ENCODE assay signal across 10 cellular contexts in genomic region chr15:63945838-63946298, GRCh38.
DNase-seq lines count a peak whose midpoint lies in the region; ATAC-seq, FAIRE-seq and TF ChIP-seq lines count a peak whose summit lies in the region.
"Had no signal": no experiment of that assay in that cellular context is flagged by ENCODE, and none has a peak within 500 bp of the region (broad histone marks: within the 10 kb centered on the region; RNA-seq: fewer than 3 reads in every experiment).

No MANE protein-coding gene starts in this region.

- H3K36me3 ChIP-seq in IMR-90 (ENCODE audit: control insufficient read depth, insufficient read depth, low read length) (no peaks in the 10 kb centered on the region), SU-DHL-6 (ENCODE audit: low read length) (no peaks in the 10 kb centered on the region), keratinocyte (ENCODE audit: control insufficient read depth in 2 of 2, extremely low read depth in 1 of 2, insufficient read depth in 2 of 2, low read length in 2 of 2) (no peaks in the 10 kb centered on the region)

- H2AK9ac ChIP-seq in IMR-90 (replicated peaks; ENCODE audit: low read depth, low read length, poor library complexity) = peak overlapping the region; percentile 1

- TF ChIP-seq RAD21 in IMR-90 (IDR thresholded peaks at IDR 0.05; ENCODE audit: low read length) = no peak

- H3K9me2 ChIP-seq in SU-DHL-6 (replicated peaks; ENCODE audit: insufficient read depth, low read length) = no peaks in the 10 kb centered on the region

- no TSS peak for BruUV-seq in IMR-90 (replicated peaks; lab: Mats Ljungman, UMichigan)

- CTCF ChIA-PET in IMR-90 (lab: Yijun Ruan, JAX) = interaction anchor here (0.7 to 1.4 kb wide), 6 partner anchors 20 to 193 kb away, joined by 3 to 5 read pairs (median 4); partner anchors contain the start of gene DAPK2

- no peaks in the 10 kb centered on the region for H3K9me3 Mint-ChIP-seq in stimulated activated effector memory CD8-positive, alpha-beta T cell treated with anti-CD3 and anti-CD28 coated beads, Interleukin-12 subunit alpha, Interleukin-12 subunit beta, amount 100 ng/mL, for 72 hours
- H3K9me3 Mint-ChIP-seq: activated naive CD8-positive, alpha-beta T cell treated with anti-CD3 and anti-CD28 coated beads for 36 hours; T-helper 2 cell treated with Interferon-gamma antibody and Interleukin-4, amounts not matched to agents 5 μg/mL and 100 μg/mL, for 36 hours had no signal

- FAIRE-seq in keratinocyte (lab: Jason Lieb, UNC) = peak; percentile 82

- H3K79me1 ChIP-seq in IMR-90 (ENCODE audit: low read depth in 1 of 2, low read length in 2 of 2) = no peaks in the 10 kb centered on the region

- H3K4me1 Mint-ChIP-seq in stimulated activated effector memory CD8-positive, alpha-beta T cell treated with anti-CD3 and anti-CD28 coated beads, Interleukin-12 subunit alpha, Interleukin-12 subunit beta, amount 100 ng/mL, for 72 hours = peaks cover 35% of the 10 kb centered on the region

- no peak overlapping the region for H3K4me2 ChIP-seq in IMR-90 (ENCODE audit: low read depth, low read length)
- no peak overlapping the region for H3K4me2 ChIP-seq in SU-DHL-6 (ENCODE audit: low read depth, low read length, poor library complexity, severe bottlenecking)
- H3K4me2 ChIP-seq in keratinocyte (ENCODE audit: control insufficient read depth, extremely low read depth, insufficient read depth, low read depth, low read length) = peak overlapping the region; percentile 83

- 0 out of 2 replicates have a peak overlapping the region, but pooled peaks have one; percentile 41 for H4K91ac ChIP-seq in IMR-90 (ENCODE audit: insufficient read depth, low read depth, low read length)

- TF ChIP-seq CTCF in IMR-90 (conservative IDR thresholded peaks at IDR 0.05; ENCODE audit: low read depth, low read length) (no peak), SU-DHL-6 (IDR thresholded peaks at IDR 0.05; ENCODE audit: insufficient read depth, low read length, poor library complexity, severe bottlenecking) (no peak), keratinocyte (optimal IDR thresholded peaks at IDR 0.05 in 1 of 3, IDR thresholded peaks at IDR 0.05 in 1 of 3, conservative IDR thresholded peaks at IDR 0.05 in 1 of 3; ENCODE audit: extremely low read depth in 1 of 3, insufficient read depth in 2 of 3, low read length in 3 of 3) (peak in 2 of 3 experiments; percentile 69 to 81), omental fat pad (IDR thresholded peaks at IDR 0.05) (no peak)

- no peaks in the 10 kb centered on the region for H3K27me3 ChIP-seq in IMR-90 (ENCODE audit: control insufficient read depth, insufficient read depth, low read length)
- H3K27me3 ChIP-seq in SU-DHL-6 (ENCODE audit: low read length) = no peaks in the 10 kb centered on the region
- no peaks in the 10 kb centered on the region for H3K27me3 ChIP-seq in keratinocyte (ENCODE audit: control insufficient read depth, extremely low read depth, insufficient read depth, low read length)

- H3K4me1 ChIP-seq in IMR-90 (ENCODE audit: control insufficient read depth, insufficient read depth, low read length) (peaks cover 7% of the 10 kb centered on the region; the same call in 1 of the 2 replicates), keratinocyte (ENCODE audit: control insufficient read depth, extremely low read depth, insufficient read depth, low read length) (peaks cover 15% of the 10 kb centered on the region)

- peak overlapping the region; percentile 94 for H3K27ac Mint-ChIP-seq in stimulated activated effector memory CD8-positive, alpha-beta T cell treated with anti-CD3 and anti-CD28 coated beads, Interleukin-12 subunit alpha, Interleukin-12 subunit beta, amount 100 ng/mL, for 72 hours

- H3K9me3 ChIP-seq in IMR-90 (ENCODE audit: control insufficient read depth, insufficient read depth, low read length) (no peaks in the 10 kb centered on the region), SU-DHL-6 (ENCODE audit: insufficient read depth, low read length) (no peaks in the 10 kb centered on the region), keratinocyte (ENCODE audit: control insufficient read depth, low read depth, low read length) (no peaks in the 10 kb centered on the region)

- H3K23ac ChIP-seq in IMR-90 (ENCODE audit: low read depth, low read length) = no peak overlapping the region

- H2BK120ac ChIP-seq in IMR-90 (ENCODE audit: low read depth, low read length) = no peak overlapping the region

- 87% methylated on average over 3 of the region's 9 CpGs; no CpG with 5 or more reads in 1 of the 2 experiments for WGBS in IMR-90 (ENCODE audit: extremely low coverage in 2 of 2, insufficient read length in 1 of 2), 2 experiments

- no peak overlapping the region for H2AK5ac ChIP-seq in IMR-90 (ENCODE audit: low read depth, low read length)

- no peak overlapping the region for H2BK20ac ChIP-seq in IMR-90 (ENCODE audit: low read depth, low read length)

- no peak overlapping the region for H3K56ac ChIP-seq in IMR-90 (ENCODE audit: extremely low read depth, insufficient read depth, low read length)

- H3K79me2 ChIP-seq in SU-DHL-6 (ENCODE audit: insufficient read depth, low read length) (no peaks in the 10 kb centered on the region), keratinocyte (ENCODE audit: control insufficient read depth, insufficient read depth, low read length) (no peaks in the 10 kb centered on the region)

- no peak overlapping the region for H2BK15ac ChIP-seq in IMR-90 (ENCODE audit: low read depth, low read length)

- H4K5ac ChIP-seq in IMR-90 (ENCODE audit: low read depth, low read length) = no peak overlapping the region

- no peak overlapping the region for H2BK5ac ChIP-seq in IMR-90 (ENCODE audit: low read depth, low read length, poor library complexity, severe bottlenecking)

- no peak overlapping the region for H3K4me3 Mint-ChIP-seq in stimulated activated effector memory CD8-positive, alpha-beta T cell treated with anti-CD3 and anti-CD28 coated beads, Interleukin-12 subunit alpha, Interleukin-12 subunit beta, amount 100 ng/mL, for 72 hours
- H3K4me3 Mint-ChIP-seq: activated naive CD8-positive, alpha-beta T cell treated with anti-CD3 and anti-CD28 coated beads for 36 hours; T-helper 2 cell treated with Interferon-gamma antibody and Interleukin-4, amounts not matched to agents 5 μg/mL and 100 μg/mL, for 36 hours had no signal

- H3K27ac ChIP-seq in IMR-90 (ENCODE audit: insufficient read depth, low read length) (no peak overlapping the region), SU-DHL-6 (ENCODE audit: low read depth, low read length) (no peak overlapping the region), keratinocyte (ENCODE audit: control insufficient read depth, insufficient read depth, low read length) (no peak overlapping the region)

- H4K20me1 ChIP-seq in IMR-90 (ENCODE audit: insufficient read depth, low read length) (no peaks in the 10 kb centered on the region), SU-DHL-6 (ENCODE audit: low read depth, low read length) (no peaks in the 10 kb centered on the region), keratinocyte (ENCODE audit: control insufficient read depth, extremely low read depth, insufficient read depth, low read length) (no peaks in the 10 kb centered on the region)

- intact Hi-C loops in IMR-90 (cut with micrococcal nuclease) = no loop called here

- H3K36me3 Mint-ChIP-seq in stimulated activated effector memory CD8-positive, alpha-beta T cell treated with anti-CD3 and anti-CD28 coated beads, Interleukin-12 subunit alpha, Interleukin-12 subunit beta, amount 100 ng/mL, for 72 hours = no peaks in the 10 kb centered on the region
- H3K36me3 Mint-ChIP-seq: activated naive CD8-positive, alpha-beta T cell treated with anti-CD3 and anti-CD28 coated beads for 36 hours had no signal

- H4K8ac ChIP-seq in IMR-90 (ENCODE audit: low read depth in 2 of 2, low read length in 2 of 2) = no peak overlapping the region

- H3K9me1 ChIP-seq in IMR-90 (ENCODE audit: insufficient read depth, low read length) (peaks cover 11% of the 10 kb centered on the region), keratinocyte (ENCODE audit: control insufficient read depth, extremely low read depth, insufficient read depth, low read length) (no peaks in the 10 kb centered on the region)

- TF ChIP-seq POLR2A in IMR-90 (IDR thresholded peaks at IDR 0.05; ENCODE audit: low read depth, low read length) = no peak

- H3K4me3 ChIP-seq in IMR-90 (ENCODE audit: insufficient read depth, low read depth, low read length) (no peak overlapping the region), SU-DHL-6 (ENCODE audit: insufficient read depth, low read length, poor library complexity, severe bottlenecking) (no peak overlapping the region), keratinocyte (ENCODE audit: control insufficient read depth in 2 of 3, extremely low read depth in 1 of 3, insufficient read depth in 2 of 3, low read depth in 1 of 3, low read length in 3 of 3) (peak overlapping the region in 2 of 3 experiments; percentile 4 to 40)

- no peak overlapping the region for H3K4ac ChIP-seq in IMR-90 (ENCODE audit: low read depth, low read length)

- no peak for ATAC-seq in IMR-90 (ENCODE audit: low read depth)
- no peak for ATAC-seq in stimulated activated effector memory CD8-positive, alpha-beta T cell treated with anti-CD3 and anti-CD28 coated beads, Interleukin-12 subunit alpha, Interleukin-12 subunit beta, amount 100 ng/mL, for 72 hours
- no peak for ATAC-seq in omental fat pad (ENCODE audit: low FRiP score)
- no peak for ATAC-seq in GM21576 (IDR thresholded peaks at IDR 0.05; ENCODE audit: unreplicated experiment)
- ATAC-seq in GM21619 (IDR thresholded peaks at IDR 0.05; ENCODE audit: unreplicated experiment) = no peak

- H2AFZ ChIP-seq in IMR-90 (replicated peaks; ENCODE audit: low read length, poor library complexity) (no peak overlapping the region), SU-DHL-6 (ENCODE audit: low read depth, low read length, severe bottlenecking) (peak overlapping the region; percentile 37), keratinocyte (ENCODE audit: control insufficient read depth, low read length) (peak overlapping the region; percentile 72)

- H3K9ac ChIP-seq in IMR-90 (ENCODE audit: low read depth, low read length) (no peak overlapping the region), SU-DHL-6 (ENCODE audit: low read length) (no peak overlapping the region), keratinocyte (ENCODE audit: control insufficient read depth, extremely low read depth, insufficient read depth, low read length) (peak overlapping the region; percentile 13)

- DNase-seq in IMR-90 (no peak), keratinocyte (ENCODE audit: low read depth, low spot score) (peak; percentile 56), omental fat pad (ENCODE audit: low spot score) (no peak)
- DNase-seq in stimulated activated effector memory CD8-positive, alpha-beta T cell treated with anti-CD3 and anti-CD28 coated beads, Interleukin-12 subunit alpha, Interleukin-12 subunit beta, amount 100 ng/mL, for 72 hours (ENCODE audit: low spot score in 2 of 2) = no peak
- no peak for DNase-seq in effector CD8-positive, alpha-beta T cell (lab: John Stamatoyannopoulos, UW)

- in situ Hi-C loops in IMR-90 (cut with MboI; ENCODE audit: low sequenced_read_pairs) = no loop called here

- no peak overlapping the region for H3K14ac ChIP-seq in IMR-90 (replicated peaks; ENCODE audit: low read depth, low read length)

- dilution Hi-C loops in IMR-90 (cut with HindIII; ENCODE audit: low sequenced_read_pairs, unreplicated experiment) (no loop called here), keratinocyte (cut with MboI; ENCODE audit: extremely low pct_ligation_motif_present, low sequenced_read_pairs) (no loop called here)

- POLR2A ChIA-PET in IMR-90 (lab: Charles Lee; ENCODE audit: unreplicated experiment) = no interaction called here

- H3F3A ChIP-seq in SU-DHL-6 (ENCODE audit: insufficient read depth) = no peaks in the 10 kb centered on the region

- H3K18ac ChIP-seq in IMR-90 (ENCODE audit: low read depth, low read length) = no peak overlapping the region

Comparison
In these comparisons a context has a peak if more than half of its experiments do, and no peak if none do; other contexts are left out.
1. H3K4me3 ChIP-seq: peak in keratinocyte (2 of 3); none in IMR-90 (single experiment) and SU-DHL-6 (single experiment).
2. CTCF ChIP-seq: peak in keratinocyte (2 of 3); none in IMR-90 (single experiment), SU-DHL-6 (single experiment) and omental fat pad (0 of 3).